8 cellular contexts compared by ENCODE assay signal in the genomic region with DNA sequence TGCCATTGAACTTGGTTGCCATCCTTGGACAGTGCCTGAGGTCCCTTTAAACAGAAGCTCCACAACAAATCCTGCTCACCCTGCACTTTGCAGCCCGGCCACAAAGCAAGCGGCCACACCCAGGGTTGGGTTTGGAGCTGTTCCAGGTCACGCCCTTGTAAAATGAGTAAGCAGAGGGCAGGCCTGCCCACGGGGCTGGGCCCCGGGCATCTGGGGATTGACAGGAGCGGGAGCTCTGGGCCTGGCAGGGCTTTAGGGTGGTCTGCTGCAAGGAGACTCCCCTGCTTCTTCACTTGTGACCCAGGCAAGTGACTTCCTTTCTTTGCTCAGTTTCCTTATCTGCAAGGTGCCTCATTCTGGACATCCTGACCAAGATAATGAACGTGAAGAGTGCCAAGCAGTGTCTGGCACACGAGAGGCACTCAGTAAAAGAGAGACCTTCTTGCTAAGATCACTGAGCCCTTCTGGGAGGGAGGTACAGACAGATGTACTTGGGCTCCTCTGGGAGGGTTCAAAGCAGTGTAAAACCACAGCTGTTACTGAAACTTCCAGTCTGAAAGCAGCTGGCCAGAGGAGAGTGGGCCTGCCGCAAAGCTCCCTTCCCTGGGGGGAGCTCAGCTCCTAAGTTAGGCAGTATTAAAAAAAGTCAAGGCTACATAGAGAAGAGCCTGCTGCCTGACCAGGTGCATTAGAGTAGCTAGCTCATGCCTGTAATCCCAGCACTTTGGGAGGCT. TPM values are rescaled to one million over a fixed set of nuclear protein-coding genes. Genes with fewer than 3 reads are reported as not detected.
A peak's percentile ranks its signal among the peaks of the same experiment; 100 is the strongest.
DNase-seq lines count a peak whose midpoint lies in the region; ATAC-seq, FAIRE-seq and TF ChIP-seq lines count a peak whose summit lies in the region.

No MANE protein-coding gene starts in this region.

- 37 to 41% methylated on average over 3 to 9 of the region's 9 CpGs for WGBS in testis, 2 donors

- peak overlapping the region; percentile 98 for H3K4me3 Mint-ChIP-seq in activated CD4-positive, alpha-beta T cell treated with anti-CD3 and anti-CD28 coated beads, Interleukin-2, amount 10 ng/mL, durations not matched to agents 7 days and 5 days
- H3K4me3 Mint-ChIP-seq in naive thymus-derived CD8-positive, alpha-beta T cell = peak overlapping the region; percentile 55 to 79 (median 66)

- intact Hi-C loops in testis (cut with DNase I; ENCODE audit: low total_unique reads) = no loop called here

- no peak for TF ChIP-seq CTCF in testis (IDR thresholded peaks at IDR 0.05)

- H3K27ac ChIP-seq in testis (no peak overlapping the region), caudate nucleus (ENCODE audit: low read depth, low read length) (no peak overlapping the region)

- no peak for TF ChIP-seq POLR2A in testis (IDR thresholded peaks at IDR 0.05)

- H3K27me3 Mint-ChIP-seq in activated CD4-positive, alpha-beta T cell treated with anti-CD3 and anti-CD28 coated beads, Interleukin-2, amount 10 ng/mL, durations not matched to agents 7 days and 5 days = no peaks in the 10 kb centered on the region
- peaks cover 0 to 4% (median 0%) of the 10 kb centered on the region in 5 donors for H3K27me3 Mint-ChIP-seq in naive thymus-derived CD8-positive, alpha-beta T cell

- H3K4me3 ChIP-seq in testis = no peak overlapping the region

- peaks cover 58% of the 10 kb centered on the region for H3K36me3 Mint-ChIP-seq in activated CD4-positive, alpha-beta T cell treated with anti-CD3 and anti-CD28 coated beads, Interleukin-2, amount 10 ng/mL, durations not matched to agents 7 days and 5 days (ENCODE audit: low read depth)
- no peaks in the 10 kb centered on the region for H3K36me3 Mint-ChIP-seq in naive thymus-derived CD8-positive, alpha-beta T cell

- no peaks in the 10 kb centered on the region for H3K9me3 Mint-ChIP-seq in activated CD4-positive, alpha-beta T cell treated with anti-CD3 and anti-CD28 coated beads, Interleukin-2, amount 10 ng/mL, durations not matched to agents 7 days and 5 days
- H3K9me3 Mint-ChIP-seq in naive thymus-derived CD8-positive, alpha-beta T cell = no peaks in the 10 kb centered on the region

- peaks cover 85% of the 10 kb centered on the region for H3K4me1 Mint-ChIP-seq in activated CD4-positive, alpha-beta T cell treated with anti-CD3 and anti-CD28 coated beads, Interleukin-2, amount 10 ng/mL, durations not matched to agents 7 days and 5 days
- H3K4me1 Mint-ChIP-seq in naive thymus-derived CD8-positive, alpha-beta T cell = peaks cover 28 to 92% (median 83%) of the 10 kb centered on the region in 4 donors

- POLR2A ChIA-PET in activated CD4-positive, alpha-beta T cell treated with anti-CD3 and anti-CD28 coated beads, Interleukin-2, amount 10 ng/mL, durations not matched to agents 7 days and 5 days (lab: Charles Lee) = interaction anchor here (0.6 to 1.5 kb wide), 4 partner anchors 9 to 16 kb away, joined by 3 to 5 read pairs (median 5); no protein-coding TSS in a partner anchor
- POLR2A ChIA-PET in naive thymus-derived CD8-positive, alpha-beta T cell (lab: Charles Lee) = interaction anchor here (0.7 to 3.7 kb wide), 11 partner anchors 9 to 184 kb away, joined by 3 to 19 read pairs (median 6); partner anchors contain the start of genes HNRNPR and ID3

- H3K9me3 ChIP-seq in testis = no peaks in the 10 kb centered on the region

- H3K4me1 ChIP-seq in testis = peaks cover 38% of the 10 kb centered on the region

- no peak for DNase-seq in GM18507 (ENCODE audit: extremely low spot score, insufficient read length, low read depth)
- DNase-seq in NCI-H510A (lab: John Stamatoyannopoulos, UW) = peak; percentile 81
- DNase-seq in activated CD4-positive, alpha-beta T cell treated with anti-CD3 and anti-CD28 coated beads, Interleukin-2, amount 10 ng/mL, durations not matched to agents 7 days and 5 days = peak; percentile 90
- peak; percentile 51 for DNase-seq in effector CD4-positive, alpha-beta T cell
- peak; percentile 36 to 84 (median 58) for DNase-seq in naive thymus-derived CD8-positive, alpha-beta T cell
- DNase-seq in testis = peak; percentile 83
- DNase-seq in caudate nucleus (lab: John Stamatoyannopoulos, UW) = no peak

- FAIRE-seq in GM18507 (lab: Jason Lieb, UNC) = peak; percentile 91

- peak overlapping the region; percentile 92 for H3K27ac Mint-ChIP-seq in activated CD4-positive, alpha-beta T cell treated with anti-CD3 and anti-CD28 coated beads, Interleukin-2, amount 10 ng/mL, durations not matched to agents 7 days and 5 days
- H3K27ac Mint-ChIP-seq in naive thymus-derived CD8-positive, alpha-beta T cell = peak overlapping the region in 9 of 10 donors; percentile 9 to 85 (median 73)

- CTCF ChIA-PET in activated CD4-positive, alpha-beta T cell treated with anti-CD3 and anti-CD28 coated beads, Interleukin-2, amount 10 ng/mL, durations not matched to agents 7 days and 5 days (lab: Charles Lee) = interaction anchor here (0.8 to 10.9 kb wide), 10 partner anchors 10 to 199 kb away, joined by 3 to 101 read pairs (median 7); partner anchors contain the start of gene ID3

- H3K27me3 ChIP-seq in testis = no peaks in the 10 kb centered on the region

- H3K36me3 ChIP-seq in testis (ENCODE audit: low read depth, missing control alignments) = no peaks in the 10 kb centered on the region

- ATAC-seq in HG03045 (IDR thresholded peaks at IDR 0.05; ENCODE audit: unreplicated experiment) = peak; percentile 37
- ATAC-seq in naive thymus-derived CD8-positive, alpha-beta T cell = peak; percentile 54 to 64

RNA-seq across cellular contexts. Expression of gene E2F2, which starts 2.6 kb away (rescaled TPM):
- 100 to 1,000 TPM; 107 to 112 TPM for total RNA-seq in activated CD4-positive, alpha-beta T cell treated with anti-CD3 and anti-CD28 coated beads, Interleukin-2, amount 10 ng/mL, durations not matched to agents 7 days and 5 days
- under 1 TPM; 0.10 to 0.14 TPM for total RNA-seq in naive thymus-derived CD8-positive, alpha-beta T cell
- polyA plus RNA-seq in naive thymus-derived CD8-positive, alpha-beta T cell = under 1 TPM in 2 of 3 donors, not detected in 1; 0.05 to 0.14 TPM
- total RNA-seq in testis = 1 to 10 TPM; 4.2 to 6.6 TPM
- polyA plus RNA-seq in testis (ENCODE audit: insufficient read depth, low read depth, low replicate concordance) = 4.8 TPM

RNA-seq across cellular contexts. Expression of gene ID3, which starts 30.9 kb away (rescaled TPM):
- total RNA-seq in activated CD4-positive, alpha-beta T cell treated with anti-CD3 and anti-CD28 coated beads, Interleukin-2, amount 10 ng/mL, durations not matched to agents 7 days and 5 days = 10 to 100 TPM; 62.7 to 65.2 TPM
- 10 to 100 TPM; 60.9 to 64.8 TPM for total RNA-seq in naive thymus-derived CD8-positive, alpha-beta T cell
- polyA plus RNA-seq in naive thymus-derived CD8-positive, alpha-beta T cell = 1 to 10 TPM; 2.7 to 10.0 (median 4.6) TPM
- total RNA-seq in testis = 10 to 100 TPM; 27.2 to 34.5 TPM
- 24.5 TPM for polyA plus RNA-seq in testis (ENCODE audit: insufficient read depth, low read depth, low replicate concordance)

RNA-seq across cellular contexts. Expression of gene ASAP3, which starts 44.4 kb away (rescaled TPM):
- under 1 TPM; 0.25 to 0.52 TPM for total RNA-seq in activated CD4-positive, alpha-beta T cell treated with anti-CD3 and anti-CD28 coated beads, Interleukin-2, amount 10 ng/mL, durations not matched to agents 7 days and 5 days
- 1 to 10 TPM; 2.3 to 2.5 TPM for total RNA-seq in naive thymus-derived CD8-positive, alpha-beta T cell
- polyA plus RNA-seq in naive thymus-derived CD8-positive, alpha-beta T cell = 1 to 10 TPM in 2 of 3 donors, under 1 TPM in 1; 0.61 to 1.2 (median 1.1) TPM
- total RNA-seq in testis = 10 to 100 TPM; 43.1 to 48.0 TPM
- 34.1 TPM for polyA plus RNA-seq in testis (ENCODE audit: insufficient read depth, low read depth, low replicate concordance)

Comparison
In these comparisons a context has a peak if more than half of its experiments do, and no peak if none do; other contexts are left out.
1. DNase-seq: peak in NCI-H510A (single experiment), activated CD4-positive, alpha-beta T cell treated with anti-CD3 and anti-CD28 coated beads, Interleukin-2, amount 10 ng/mL, durations not matched to agents 7 days and 5 days (single experiment), effector CD4-positive, alpha-beta T cell (single experiment), naive thymus-derived CD8-positive, alpha-beta T cell (10 of 10) and testis (single experiment); none in GM18507 (single experiment) and caudate nucleus (0 of 61).
2. RNA of gene E2F2, which starts 2.6 kb away (total RNA-seq): 107 to 112 TPM in activated CD4-positive, alpha-beta T cell treated with anti-CD3 and anti-CD28 coated beads, Interleukin-2, amount 10 ng/mL, durations not matched to agents 7 days and 5 days; 4.2 to 6.6 TPM in testis and 0.10 to 0.14 TPM in naive thymus-derived CD8-positive, alpha-beta T cell; every median in the first group is over 10 times any median in the second.
3. RNA of gene ASAP3, which starts 44.4 kb away (total RNA-seq): 43.1 to 48.0 TPM in testis; 2.3 to 2.5 TPM in naive thymus-derived CD8-positive, alpha-beta T cell and 0.25 to 0.52 TPM in activated CD4-positive, alpha-beta T cell treated with anti-CD3 and anti-CD28 coated beads, Interleukin-2, amount 10 ng/mL, durations not matched to agents 7 days and 5 days; every median in the first group is over 10 times any median in the second.